In the genomic region with DNA sequence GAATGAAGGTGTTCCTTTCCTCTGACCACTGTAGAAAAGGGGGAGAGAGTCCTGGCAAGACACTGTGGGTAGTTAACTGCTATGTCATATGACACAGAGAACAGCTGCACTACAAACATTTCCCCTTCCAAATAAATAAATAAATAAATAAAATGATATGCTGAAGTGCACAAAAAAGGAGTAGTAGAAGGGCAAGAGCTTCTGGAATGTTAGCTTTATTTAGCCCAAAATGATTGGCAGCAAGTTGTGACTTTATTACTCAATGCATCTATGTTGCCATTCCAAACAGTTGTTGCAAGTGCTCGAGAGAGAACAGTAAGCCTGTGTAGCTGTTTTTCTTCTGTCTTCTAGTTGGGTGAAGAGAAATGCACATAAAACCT, we compare ENCODE assay signal across 17 cellular contexts. TPM values are rescaled to one million over a fixed set of nuclear protein-coding genes. Genes with fewer than 3 reads are reported as not detected.
DNase-seq lines count a peak whose midpoint lies in the region; ATAC-seq and TF ChIP-seq lines count a peak whose summit lies in the region.
"Had no signal": no experiment of that assay in that cellular context is flagged by ENCODE, and none has a peak within 500 bp of the region (broad histone marks: within the 10 kb centered on the region; RNA-seq: fewer than 3 reads in every experiment).

No MANE protein-coding gene starts in this region.

- H3K36me3 ChIP-seq in mucosa of descending colon (ENCODE audit: low read depth) (no peaks in the 10 kb centered on the region), subcutaneous abdominal adipose tissue (ENCODE audit: control insufficient read depth in 5 of 5, insufficient read depth in 5 of 5, low read length in 5 of 5) (no peaks in the 10 kb centered on the region), brain microvascular endothelial cell (replicated peaks) (no peaks in the 10 kb centered on the region)

- H3K27me3 ChIP-seq in subcutaneous abdominal adipose tissue (ENCODE audit: control insufficient read depth in 5 of 5, insufficient read depth in 4 of 5, low read length in 5 of 5) (no peaks in the 10 kb centered on the region), brain microvascular endothelial cell (replicated peaks) (no peaks in the 10 kb centered on the region)

- H3K4me3 ChIP-seq in coronary artery (no peak overlapping the region), mucosa of descending colon (no peak overlapping the region), subcutaneous abdominal adipose tissue (ENCODE audit: low read depth in 1 of 5, low read length in 5 of 5) (no peak overlapping the region), brain microvascular endothelial cell (ENCODE audit: low read depth, low read length) (no peak overlapping the region)

- peaks cover 7% of the 10 kb centered on the region for H3K4me1 ChIP-seq in mucosa of descending colon (ENCODE audit: low read depth)
- H3K4me1 ChIP-seq in subcutaneous abdominal adipose tissue (ENCODE audit: control insufficient read depth in 5 of 5, insufficient read depth in 5 of 5, low read length in 5 of 5), result peaks cover 0 to 25% (median 12%) of the 10 kb centered on the region in 5 donors

- TF ChIP-seq CTCF in coronary artery (IDR thresholded peaks at IDR 0.05) (no peak), mucosa of descending colon (IDR thresholded peaks at IDR 0.05) (no peak), brain microvascular endothelial cell (IDR thresholded peaks at IDR 0.05; ENCODE audit: low read depth, low read length, missing control alignments) (no peak)

- DNase-seq in OCI-M1 (lab: John Stamatoyannopoulos, UW) (peak; percentile 5), coronary artery (ENCODE audit: low spot score) (no peak), mucosa of descending colon (no peak), brain microvascular endothelial cell (no peak), KBM-7 (no peak)
- DNase-seq in effector CD4-positive, alpha-beta T cell, result no peak
- DNase-seq: activated CD4-positive, alpha-beta memory T cell treated with anti-CD3 and anti-CD28 coated beads for 36 hours; activated naive CD8-positive, alpha-beta T cell treated with anti-CD3 and anti-CD28 coated beads, Interleukin-2, amount 10 ng/mL, durations not matched to agents 7 days and 5 days; cortex of kidney; glutamatergic neuron; NCI-H2107; NCI-H510A treated with DMSO at 0.1 percent for 48 hours; SK-N-SH had no signal

- peak overlapping the region; percentile 57 to 67 for H3K27ac ChIP-seq in coronary artery
- H3K27ac ChIP-seq in subcutaneous abdominal adipose tissue (ENCODE audit: low read depth, low read length), result peak overlapping the region; percentile 41
- no peak overlapping the region for H3K27ac ChIP-seq in brain microvascular endothelial cell
- H3K27ac ChIP-seq: C4-2B had no signal

- intact Hi-C loops in mucosa of descending colon (cut with DNase I, micrococcal nuclease), result no loop called here

- H3K9ac ChIP-seq in subcutaneous abdominal adipose tissue (ENCODE audit: low read length in 5 of 5), result peak overlapping the region in 1 of 5 donors; percentile 16
- H3K9ac ChIP-seq: SK-N-SH had no signal

- ATAC-seq in mucosa of descending colon (peak; percentile 11), HG03280 (IDR thresholded peaks at IDR 0.05; ENCODE audit: unreplicated experiment) (no peak)
- ATAC-seq: WTC11 had no signal

- in situ Hi-C loops in brain microvascular endothelial cell (cut with HindIII; ENCODE audit: low pct_ligation_motif_present, low sequenced_read_pairs), result no loop called here
- in situ Hi-C loops in KBM-7 (cut with MboI; ENCODE audit: low pct_unique_long_range_greater_than_20kb, low sequenced_read_pairs), result loop anchor here (25.0 kb wide), 1 partner anchor 267 kb away; no protein-coding TSS in a partner anchor

- H3K9me3 ChIP-seq in mucosa of descending colon, result no peaks in the 10 kb centered on the region
- H3K9me3 ChIP-seq in subcutaneous abdominal adipose tissue (ENCODE audit: control insufficient read depth in 5 of 5, low read length in 5 of 5), result no peaks in the 10 kb centered on the region
- H3K9me3 ChIP-seq: SK-N-SH had no signal

RNA-seq across cellular contexts. Expression of gene GBA3, which starts 13.2 kb away (rescaled TPM):
- total RNA-seq in mucosa of descending colon, result 1 to 10 TPM; 4.0 to 9.0 (median 8.1) TPM
- total RNA-seq: activated CD4-positive, alpha-beta memory T cell treated with anti-CD3 and anti-CD28 coated beads for 36 hours; activated naive CD8-positive, alpha-beta T cell treated with anti-CD3 and anti-CD28 coated beads, Interleukin-2, amount 10 ng/mL, durations not matched to agents 7 days and 5 days had no signal
